ENCODE assay signal across 10 cellular contexts in the genomic region with DNA sequence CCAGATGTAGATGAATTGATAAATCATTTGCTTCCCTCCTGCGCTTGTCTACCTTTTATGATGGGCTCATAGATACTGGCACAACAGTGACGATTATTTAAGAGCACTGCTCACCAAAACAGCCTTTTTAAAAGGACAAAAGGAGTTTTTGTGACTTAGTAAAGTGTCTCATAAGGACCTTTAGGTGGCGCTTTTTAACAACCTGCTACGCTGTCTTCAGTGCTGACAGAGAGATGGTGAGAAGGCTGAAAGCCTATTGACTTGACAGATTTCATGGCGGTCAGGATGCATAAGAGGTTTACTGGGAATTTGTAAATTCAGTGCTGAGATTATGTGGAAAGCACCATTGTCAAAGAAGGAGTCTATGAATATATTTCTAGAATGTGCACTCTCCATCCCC.
DNase-seq lines count a peak whose midpoint lies in the region; ATAC-seq and TF ChIP-seq lines count a peak whose summit lies in the region.
"Had no signal": no experiment of that assay in that cellular context is flagged by ENCODE, and none has a peak within 500 bp of the region (broad histone marks: within the 10 kb centered on the region; RNA-seq: fewer than 3 reads in every experiment).

No MANE protein-coding gene starts in this region.

- H3K4me3 ChIP-seq in LNCaP clone FGC (ENCODE audit: low read depth, low read length) (no peak overlapping the region), mucosa of descending colon (no peak overlapping the region)

- H3K9me3 ChIP-seq in mucosa of descending colon = no peaks in the 10 kb centered on the region

- intact Hi-C loops in mucosa of descending colon (cut with DNase I, micrococcal nuclease) = loop anchor here in 1 of 2 donors (10.0 kb wide), 1 partner anchor 175 kb away; no protein-coding TSS in a partner anchor

- TF ChIP-seq CTCF in GM12874 (IDR thresholded peaks at IDR 0.05; ENCODE audit: insufficient read depth, low read depth, low read length) = peak; percentile 26; the same call in 1 of the 2 replicates
- peak; percentile 52 for TF ChIP-seq CTCF in LNCaP clone FGC (IDR thresholded peaks at IDR 0.05; ENCODE audit: control insufficient read depth, extremely low read depth, insufficient read depth)
- TF ChIP-seq CTCF in VCaP (conservative IDR thresholded peaks at IDR 0.05) = peak; percentile 87
- TF ChIP-seq CTCF in mucosa of descending colon (IDR thresholded peaks at IDR 0.05) = no peak
- no peak for TF ChIP-seq CTCF in omental fat pad (IDR thresholded peaks at IDR 0.05)

- DNase-seq in LNCaP clone FGC (ENCODE audit: low read depth) (no peak), mucosa of descending colon (no peak), omental fat pad (ENCODE audit: low spot score) (no peak), amygdala (lab: John Stamatoyannopoulos, UW) (no peak)
- DNase-seq: activated naive CD8-positive, alpha-beta T cell treated with anti-CD3 and anti-CD28 coated beads, Interleukin-2, amount 10 ng/mL, durations not matched to agents 7 days and 5 days; NCI-H187 had no signal

- no peaks in the 10 kb centered on the region for H3K36me3 ChIP-seq in mucosa of descending colon (ENCODE audit: low read depth)

- no peak overlapping the region for H3K27ac ChIP-seq in VCaP

- peak; percentile 80 for ATAC-seq in mucosa of descending colon
- ATAC-seq in GM19328 (IDR thresholded peaks at IDR 0.05; ENCODE audit: unreplicated experiment) = no peak
- ATAC-seq in omental fat pad (ENCODE audit: low FRiP score) = no peak
- ATAC-seq in HG03135 (IDR thresholded peaks at IDR 0.05; ENCODE audit: unreplicated experiment) = no peak

- no peaks in the 10 kb centered on the region for H3K4me1 ChIP-seq in mucosa of descending colon (ENCODE audit: low read depth)

Comparison
In these comparisons a context has a peak if more than half of its experiments do, and no peak if none do; other contexts are left out.
1. CTCF ChIP-seq: peak in GM12874 (single experiment), LNCaP clone FGC (single experiment) and VCaP (single experiment); none in mucosa of descending colon (single experiment) and omental fat pad (0 of 3).